9 cellular contexts compared by ENCODE assay signal in the genomic region with DNA sequence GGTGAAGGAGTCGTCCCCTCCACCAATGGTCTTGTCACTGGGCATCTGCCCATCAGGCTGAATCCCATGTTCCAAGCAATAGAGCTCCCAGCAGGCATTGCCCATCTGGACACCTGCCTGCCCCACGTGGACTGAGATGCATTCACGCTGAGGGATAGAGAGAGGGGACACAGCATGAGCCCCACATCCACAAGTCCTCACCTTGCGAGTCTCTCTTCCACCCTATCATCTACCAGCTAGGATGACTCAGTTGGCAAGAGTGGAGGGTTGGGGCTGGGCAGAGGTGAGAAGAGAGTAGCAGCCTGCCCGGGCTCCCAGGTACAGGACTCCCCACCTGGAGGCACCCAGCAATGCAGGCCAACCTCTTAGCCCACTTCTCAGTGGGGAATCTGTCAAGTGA. TPM values are rescaled to one million over a fixed set of nuclear protein-coding genes. Genes with fewer than 3 reads are reported as not detected.
DNase-seq lines count a peak whose midpoint lies in the region; ATAC-seq and TF ChIP-seq lines count a peak whose summit lies in the region.
"Had no signal": no experiment of that assay in that cellular context is flagged by ENCODE, and none has a peak within 500 bp of the region (broad histone marks: within the 10 kb centered on the region; RNA-seq: fewer than 3 reads in every experiment).

No MANE protein-coding gene starts in this region.

- TF ChIP-seq CTCF in GM12865 (IDR thresholded peaks at IDR 0.05; ENCODE audit: insufficient read depth, low read depth, low read length, missing control alignments): no peak
- TF ChIP-seq CTCF in colonic mucosa (IDR thresholded peaks at IDR 0.05): no peak
- no peak for TF ChIP-seq CTCF in psoas muscle (IDR thresholded peaks at IDR 0.05)

- ATAC-seq in psoas muscle: peak in 3 of 4 donors; percentile 2 to 5 (median 4)
- ATAC-seq in aorta (ENCODE audit: low FRiP score): no peak
- no peak for ATAC-seq in HG03039 (IDR thresholded peaks at IDR 0.05; ENCODE audit: unreplicated experiment)

- peak; percentile 18 for DNase-seq in GM12865 (ENCODE audit: low read depth)
- no peak for DNase-seq in SJCRH30
- peak; percentile 43 for DNase-seq in colonic mucosa
- DNase-seq in psoas muscle: no peak
- DNase-seq in aorta: no peak
- DNase-seq in midbrain (lab: John Stamatoyannopoulos, UW): no peak
- no peak for DNase-seq in Ammon's horn (ENCODE audit: low spot score)

- H3K27me3 ChIP-seq in SJCRH30 (peaks cover 4% of the 10 kb centered on the region; the same call in 1 of the 2 replicates), colonic mucosa (no peaks in the 10 kb centered on the region), psoas muscle (ENCODE audit: insufficient read depth in 3 of 3, low read length in 2 of 3) (no peaks in the 10 kb centered on the region), aorta (ENCODE audit: control insufficient read depth in 1 of 2, insufficient read depth in 2 of 2, low read length in 1 of 2) (no peaks in the 10 kb centered on the region)

- no peaks in the 10 kb centered on the region for H3K9me3 ChIP-seq in SJCRH30 (replicated peaks)
- no peaks in the 10 kb centered on the region for H3K9me3 ChIP-seq in colonic mucosa
- no peaks in the 10 kb centered on the region for H3K9me3 ChIP-seq in psoas muscle
- H3K9me3 ChIP-seq in aorta (ENCODE audit: control insufficient read depth, low read length): no peaks in the 10 kb centered on the region

- peak overlapping the region; percentile 80 for H3K27ac ChIP-seq in SJCRH30
- peak overlapping the region; percentile 81 for H3K27ac ChIP-seq in colonic mucosa
- peak overlapping the region; percentile 94 for H3K27ac ChIP-seq in psoas muscle
- peak overlapping the region in 1 of 2 donors; percentile 62 for H3K27ac ChIP-seq in aorta (ENCODE audit: low read depth in 1 of 2, low read length in 2 of 2)

- H3K4me1 ChIP-seq in SJCRH30: peaks cover 31% of the 10 kb centered on the region
- H3K4me1 ChIP-seq in colonic mucosa: peaks cover 32% of the 10 kb centered on the region
- peaks cover 48% of the 10 kb centered on the region for H3K4me1 ChIP-seq in psoas muscle
- no peaks in the 10 kb centered on the region for H3K4me1 ChIP-seq in aorta (ENCODE audit: control insufficient read depth in 1 of 2, insufficient read depth in 2 of 2, low read length in 2 of 2)

- 25 to 38% (median 25%) methylated on average over 5 of the region's 5 CpGs for WGBS in psoas muscle, 3 donors
- 51 to 66% methylated on average over 5 of the region's 5 CpGs for WGBS in aorta, 2 donors

- peak overlapping the region in 1 of 2 donors; percentile 94 for H3K9ac ChIP-seq in colonic mucosa (ENCODE audit: low read depth in 2 of 2, low read length in 2 of 2)

- H3K4me3 ChIP-seq in GM12865 (ENCODE audit: low read depth, low read length): peak overlapping the region; percentile 76
- peak overlapping the region; percentile 68 for H3K4me3 ChIP-seq in SJCRH30
- H3K4me3 ChIP-seq in colonic mucosa: peak overlapping the region; percentile 89
- H3K4me3 ChIP-seq in psoas muscle: peak overlapping the region; percentile 75
- H3K4me3 ChIP-seq in aorta (ENCODE audit: low read length in 2 of 2): peak overlapping the region in 1 of 2 donors; percentile 75

- intact Hi-C loops in colonic mucosa (cut with DNase I): no loop called here
- intact Hi-C loops in psoas muscle (cut with DNase I): no loop called here
- intact Hi-C loops in aorta (cut with DNase I): loop anchor here in 1 of 2 donors (2.0 kb wide), 3 partner anchors 27 to 43 kb away; a partner anchor contains a TSS

- H3K36me3 ChIP-seq in SJCRH30: peaks cover 3% of the 10 kb centered on the region
- no peaks in the 10 kb centered on the region for H3K36me3 ChIP-seq in colonic mucosa
- peaks cover 0 to 51% of the 10 kb centered on the region in 2 donors for H3K36me3 ChIP-seq in psoas muscle (ENCODE audit: insufficient read depth in 1 of 2, low read depth in 1 of 2)
- no peaks in the 10 kb centered on the region for H3K36me3 ChIP-seq in aorta (ENCODE audit: control insufficient read depth in 1 of 2, insufficient read depth in 2 of 2, low read length in 1 of 2)

RNA-seq across cellular contexts. Expression of a gene that starts 1.0 kb away (rescaled TPM):
- total RNA-seq in SJCRH30 (2014; rRNA removed; shearing (Covaris generic)): 0.08 TPM in 1 of 2 replicates, not detected in the other
- total RNA-seq in colonic mucosa (not detected), psoas muscle (not detected), aorta (not detected)
- polyA plus RNA-seq in psoas muscle (under 1 TPM in 1 of 3 donors, not detected in 2; 0.06 TPM), aorta (under 1 TPM in 1 of 2 donors, not detected in 1; 0.28 TPM)
- total RNA-seq: H4 had no signal

RNA-seq across cellular contexts. Expression of a gene that starts 1.6 kb away (rescaled TPM):
- 188 and 197 TPM in 2 replicates for total RNA-seq in SJCRH30 (2014; rRNA removed; shearing (Covaris generic))
- 100 to 1,000 TPM in 1 of 2 donors, 10 to 100 TPM in 1; 68.4 to 149 TPM for total RNA-seq in colonic mucosa
- total RNA-seq in psoas muscle: 100 to 1,000 TPM; 522 to 707 (median 613) TPM
- 100 to 1,000 TPM; 291 to 618 (median 508) TPM for polyA plus RNA-seq in psoas muscle
- 10 to 100 TPM; 44.3 to 59.2 TPM for total RNA-seq in aorta
- polyA plus RNA-seq in aorta: 10 to 100 TPM; 20.3 to 48.3 TPM

RNA-seq across cellular contexts. Expression of a gene that starts 6.8 kb away (rescaled TPM):
- total RNA-seq in SJCRH30 (2014; rRNA removed; shearing (Covaris generic)): 11.0 and 12.7 TPM in 2 replicates
- total RNA-seq in colonic mucosa (10 to 100 TPM; 30.1 to 35.8 TPM), psoas muscle (10 to 100 TPM; 11.6 to 16.7 (median 14.3) TPM), aorta (10 to 100 TPM; 19.7 to 22.6 TPM)
- polyA plus RNA-seq in psoas muscle (10 to 100 TPM; 15.8 to 38.5 (median 29.7) TPM), aorta (10 to 100 TPM; 26.8 to 37.2 TPM)

RNA-seq across cellular contexts. Expression of a gene that starts 6.8 kb away (rescaled TPM):
- 2.9 and 4.2 TPM in 2 replicates for total RNA-seq in SJCRH30 (2014; rRNA removed; shearing (Covaris generic))
- total RNA-seq in colonic mucosa (1 to 10 TPM; 2.1 to 2.5 TPM), psoas muscle (1 to 10 TPM in 1 of 4 donors, under 1 TPM in 3; 0.59 to 1.6 (median 0.92) TPM), aorta (1 to 10 TPM; 2.9 to 7.1 TPM)
- polyA plus RNA-seq in psoas muscle (1 to 10 TPM in 1 of 3 donors, under 1 TPM in 2; 0.55 to 3.7 (median 0.82) TPM), aorta (1 to 10 TPM; 2.7 to 3.8 TPM)

RNA-seq across cellular contexts. Expression of a gene that starts 22.5 kb away (rescaled TPM):
- total RNA-seq in SJCRH30 (2014; rRNA removed; shearing (Covaris generic)): 19.2 and 28.7 TPM in 2 replicates
- 10 to 100 TPM; 56.7 to 67.1 TPM for total RNA-seq in colonic mucosa
- total RNA-seq in psoas muscle: 10 to 100 TPM in 3 of 4 donors, 1 to 10 TPM in 1; 9.3 to 29.4 (median 15.2) TPM
- polyA plus RNA-seq in psoas muscle: 10 to 100 TPM in 2 of 3 donors, 1 to 10 TPM in 1; 8.7 to 27.8 (median 14.9) TPM
- total RNA-seq in aorta: 10 to 100 TPM; 21.4 to 55.9 TPM
- polyA plus RNA-seq in aorta: 100 to 1,000 TPM in 1 of 2 donors, 10 to 100 TPM in 1; 12.9 to 101 TPM

Comparison
In these comparisons a context has a peak if more than half of its experiments do, and no peak if none do; other contexts are left out.
1. DNase-seq: peak in GM12865 (single experiment) and colonic mucosa (single experiment); none in SJCRH30 (0 of 2), psoas muscle (0 of 2), aorta (0 of 2), midbrain (single experiment) and Ammon's horn (single experiment).
2. ATAC-seq: peak in psoas muscle (3 of 4); none in aorta (single experiment) and HG03039 (single experiment).